In the genomic region with DNA sequence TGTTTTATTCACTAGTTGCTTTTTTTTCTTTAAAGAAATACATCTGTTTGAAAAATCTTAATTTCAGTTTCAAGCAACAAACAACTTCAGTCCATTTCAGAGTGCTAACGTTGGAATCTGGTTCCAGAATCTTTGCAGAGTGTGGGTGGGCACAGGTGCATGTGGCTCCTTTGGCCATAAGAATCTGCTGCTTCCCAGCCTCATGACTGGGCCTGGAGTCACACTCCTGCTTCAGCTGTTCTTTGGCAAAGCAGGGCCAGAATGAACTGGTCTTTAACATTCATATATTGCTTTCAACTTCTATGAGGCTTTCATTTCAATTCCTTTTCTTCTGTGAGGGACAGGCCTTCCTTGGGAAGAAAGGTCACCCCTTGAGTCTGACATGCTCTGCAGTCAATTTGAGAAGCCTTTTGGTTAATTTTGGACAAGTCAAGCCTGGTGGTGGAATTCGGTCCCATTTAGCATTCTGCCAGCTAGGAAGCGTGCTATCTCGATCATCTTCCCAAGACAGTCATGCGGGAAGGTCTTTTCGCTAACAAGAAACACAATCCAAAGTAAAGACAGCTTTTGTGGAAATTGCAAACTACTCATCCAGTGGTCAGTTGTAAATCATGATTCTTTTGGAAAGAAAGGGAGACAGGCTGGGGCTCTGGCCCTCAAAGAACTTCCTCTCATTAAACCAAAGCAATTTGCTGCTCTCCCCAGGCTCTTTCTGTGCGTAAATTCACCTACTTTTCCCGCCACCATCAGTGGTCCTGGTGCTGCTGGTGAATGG, we compare ENCODE assay signal across 15 cellular contexts. TPM values are rescaled to one million over a fixed set of nuclear protein-coding genes. Genes with fewer than 3 reads are reported as not detected.
"Had no signal": no experiment of that assay in that cellular context is flagged by ENCODE, and none has a peak within 500 bp of the region (broad histone marks: within the 10 kb centered on the region; RNA-seq: fewer than 3 reads in every experiment).

No MANE protein-coding gene starts in this region.

- H3K4me1 Mint-ChIP-seq: activated CD4-positive, alpha-beta T cell treated with anti-CD3 and anti-CD28 coated beads, Interleukin-2, amount 10 ng/mL, durations not matched to agents 7 days and 5 days; memory B cell had no signal

- H3K4me3 Mint-ChIP-seq: activated CD4-positive, alpha-beta T cell treated with anti-CD3 and anti-CD28 coated beads, Interleukin-2, amount 10 ng/mL, durations not matched to agents 7 days and 5 days; activated naive CD8-positive, alpha-beta T cell treated with anti-CD3 and anti-CD28 coated beads, Interleukin-2, amount 10 ng/mL, durations not matched to agents 7 days and 5 days; memory B cell; nephron progenitor cell; stimulated activated naive CD8-positive, alpha-beta T cell treated with anti-CD3 and anti-CD28 coated beads, Interleukin-15, Interleukin-2, amounts not matched to agents 100 ng/mL and 50 ng/mL, for 24 hours; T-helper 2 cell treated with Interferon-gamma antibody and Interleukin-4, amounts not matched to agents 5 μg/mL and 100 μg/mL, for 36 hours had no signal

- H3K27me3 ChIP-seq: esophagus muscularis mucosa, testis had no signal

- H3K27ac Mint-ChIP-seq: activated CD4-positive, alpha-beta T cell treated with anti-CD3 and anti-CD28 coated beads, Interleukin-2, amount 10 ng/mL, durations not matched to agents 7 days and 5 days; activated naive CD8-positive, alpha-beta T cell treated with anti-CD3 and anti-CD28 coated beads, Interleukin-2, amount 10 ng/mL, durations not matched to agents 7 days and 5 days; memory B cell; nephron progenitor cell; stimulated activated naive CD8-positive, alpha-beta T cell treated with anti-CD3 and anti-CD28 coated beads, Interleukin-15, Interleukin-2, amounts not matched to agents 100 ng/mL and 50 ng/mL, for 24 hours; T-helper 2 cell treated with Interferon-gamma antibody and Interleukin-4, amounts not matched to agents 5 μg/mL and 100 μg/mL, for 36 hours had no signal

- ATAC-seq: left ventricle myocardium superior, sciatic nerve had no signal

- H3K36me3 Mint-ChIP-seq: activated naive CD8-positive, alpha-beta T cell treated with anti-CD3 and anti-CD28 coated beads, Interleukin-2, amount 10 ng/mL, durations not matched to agents 7 days and 5 days; memory B cell had no signal

- H3K27ac ChIP-seq: esophagus muscularis mucosa, spleen, testis had no signal

- H3K36me3 ChIP-seq: esophagus muscularis mucosa, spleen had no signal

- DNase-seq: activated CD4-positive, alpha-beta T cell treated with anti-CD3 and anti-CD28 coated beads, Interleukin-2, amount 10 ng/mL, durations not matched to agents 7 days and 5 days; activated CD4-positive, CD25-positive, alpha-beta regulatory T cell; activated CD8-positive, alpha-beta memory T cell treated with anti-CD3 and anti-CD28 coated beads, Interleukin-2, amount 50 U/mL, for 48 hours; activated naive CD4-positive, alpha-beta T cell; activated naive CD8-positive, alpha-beta T cell treated with anti-CD3 and anti-CD28 coated beads, Interleukin-2, amount 10 ng/mL, durations not matched to agents 7 days and 5 days; left ventricle myocardium superior; nephron progenitor cell; spleen had no signal

- H3K4me3 ChIP-seq: esophagus muscularis mucosa, spleen had no signal

- H3K9me3 Mint-ChIP-seq: activated CD4-positive, alpha-beta T cell treated with anti-CD3 and anti-CD28 coated beads, Interleukin-2, amount 10 ng/mL, durations not matched to agents 7 days and 5 days; activated naive CD8-positive, alpha-beta T cell treated with anti-CD3 and anti-CD28 coated beads, Interleukin-2, amount 10 ng/mL, durations not matched to agents 7 days and 5 days; memory B cell; stimulated activated naive CD8-positive, alpha-beta T cell treated with anti-CD3 and anti-CD28 coated beads, Interleukin-15, Interleukin-2, amounts not matched to agents 100 ng/mL and 50 ng/mL, for 24 hours; T-helper 2 cell treated with Interferon-gamma antibody and Interleukin-4, amounts not matched to agents 5 μg/mL and 100 μg/mL, for 36 hours had no signal

RNA-seq across cellular contexts. Expression of a gene that starts 55.2 kb away (rescaled TPM):
- total RNA-seq: activated CD4-positive, alpha-beta T cell treated with anti-CD3 and anti-CD28 coated beads, Interleukin-2, amount 10 ng/mL, durations not matched to agents 7 days and 5 days; glomerular endothelial cell had no signal
